Comparison of ENCODE assay signal across 3 cellular contexts in the genomic region with DNA sequence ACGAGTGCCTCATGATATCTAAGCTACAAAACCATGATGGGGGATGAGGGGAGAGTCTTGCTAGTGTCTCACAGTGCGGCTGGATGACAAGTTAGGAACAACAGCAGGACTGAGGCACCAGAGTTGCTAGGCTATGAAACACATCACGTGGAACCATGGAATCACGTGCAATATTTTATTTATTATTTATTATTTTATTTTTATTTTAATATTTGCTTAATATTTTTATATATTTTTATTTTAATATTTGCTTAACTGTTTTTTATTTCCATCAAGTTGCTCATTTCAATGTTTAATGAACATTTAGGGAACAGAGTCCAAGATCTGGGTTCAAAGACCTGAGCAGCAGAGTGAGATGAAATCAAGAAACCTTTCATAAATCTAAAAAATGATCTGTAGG.
"Had no signal": no experiment of that assay in that cellular context is flagged by ENCODE, and none has a peak within 500 bp of the region (broad histone marks: within the 10 kb centered on the region; RNA-seq: fewer than 3 reads in every experiment).

No MANE protein-coding gene starts in this region.

- DNase-seq: GDM1, GF-D8 had no signal

- ATAC-seq: GM12878 had no signal

- H3K4me3 ChIP-seq: GM12878 had no signal
